Comparison of ENCODE assay signal across 1 cellular context in the genomic region with DNA sequence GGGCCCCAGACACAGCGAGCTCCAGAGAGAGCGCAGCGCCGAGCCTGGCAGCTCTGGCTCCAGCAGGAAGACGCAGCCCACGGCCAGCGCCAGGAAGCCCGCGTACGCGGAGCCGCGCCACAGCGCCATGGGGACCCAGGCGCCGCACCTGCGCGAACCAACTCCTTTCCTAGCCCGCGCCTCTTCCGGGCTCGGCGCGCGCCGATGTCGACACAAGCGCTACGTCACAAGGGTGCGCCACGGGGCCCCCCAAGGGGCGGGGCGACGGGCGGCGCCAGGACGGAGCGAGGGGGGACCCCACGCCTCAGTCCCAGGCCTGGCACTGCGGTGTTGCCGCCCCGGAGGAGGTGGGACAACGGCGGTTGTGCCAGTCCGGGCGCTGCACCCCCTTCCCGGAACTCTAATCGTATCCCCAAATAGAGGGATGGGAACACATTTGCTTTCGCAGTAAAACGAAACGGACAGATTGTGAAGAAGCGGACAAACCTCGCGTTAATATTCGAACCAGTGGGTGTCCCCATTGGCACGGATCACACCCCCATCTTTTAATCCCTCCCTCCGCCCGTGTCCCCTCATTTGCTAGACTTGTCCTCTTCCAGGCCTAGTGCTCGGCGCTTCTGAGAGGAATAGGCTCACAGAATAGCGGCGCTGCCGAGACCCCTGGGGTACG.
TF ChIP-seq lines count a peak whose summit lies in the region.

A gene (minus strand): TSS at position 196 of the 670 bp plus-strand sequence. CDS start 67 bp downstream, at position 129.

TF ChIP-seq in HepG2, 621 proteins besides CTCF, POLR2A, EP300 and RAD21 (continued from another document and continues in another):
- TF ChIP-seq, protein P1, sequence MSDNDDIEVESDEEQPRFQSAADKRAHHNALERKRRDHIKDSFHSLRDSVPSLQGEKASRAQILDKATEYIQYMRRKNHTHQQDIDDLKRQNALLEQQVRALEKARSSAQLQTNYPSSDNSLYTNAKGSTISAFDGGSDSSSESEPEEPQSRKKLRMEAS (IDR thresholded peaks at IDR 0.05): peak; percentile 74
- TF ChIP-seq SP2 (CRISPR knock-in tag; IDR thresholded peaks at IDR 0.05) (peak; percentile 55; the same call in 1 of the 2 replicates), U2AF2 (IDR thresholded peaks at IDR 0.05; ENCODE audit: low read depth, low read length) (no peak), CAMTA2 (CRISPR knock-in tag; IDR thresholded peaks at IDR 0.05; ENCODE audit: borderline replicate concordance) (peak; percentile 89), ZNF484 (CRISPR knock-in tag; IDR thresholded peaks at IDR 0.05; ENCODE audit: borderline replicate concordance, low read depth) (no peak), ZBTB38 (CRISPR knock-in tag; IDR thresholded peaks at IDR 0.05) (peak; percentile 67; the same call in 1 of the 2 replicates), MYC (CRISPR knock-in tag; IDR thresholded peaks at IDR 0.05; ENCODE audit: borderline replicate concordance) (peak; percentile 92), ZFP90 (CRISPR knock-in tag; IDR thresholded peaks at IDR 0.05; ENCODE audit: borderline replicate concordance) (peak; percentile 34; the same call in 1 of the 2 replicates), ZNF350 (CRISPR knock-in tag; IDR thresholded peaks at IDR 0.05; ENCODE audit: borderline replicate concordance, low read depth) (peak; percentile 19; the same call in 1 of the 2 replicates), HCFC1 (IDR thresholded peaks at IDR 0.05; ENCODE audit: low read depth, low read length) (peak; percentile 85), KLF11 (CRISPR knock-in tag; IDR thresholded peaks at IDR 0.05) (no peak; the same call in 1 of the 2 replicates), REXO4 (CRISPR knock-in tag; IDR thresholded peaks at IDR 0.05; ENCODE audit: borderline replicate concordance) (no peak), ZNF749 (CRISPR knock-in tag; IDR thresholded peaks at IDR 0.05; ENCODE audit: borderline replicate concordance) (no peak), ZNF292 (CRISPR knock-in tag; IDR thresholded peaks at IDR 0.05; ENCODE audit: borderline replicate concordance, low read depth) (0 out of 2 replicates have a peak, but pooled peaks have one; percentile 18), CHD4 (IDR thresholded peaks at IDR 0.05; ENCODE audit: borderline replicate concordance, low read length) (0 out of 2 replicates have a peak, but pooled peaks have one; percentile 23), AHR (CRISPR knock-in tag; IDR thresholded peaks at IDR 0.05) (peak; percentile 92), ZNF431 (CRISPR knock-in tag; IDR thresholded peaks at IDR 0.05; ENCODE audit: borderline replicate concordance, low read depth) (0 out of 2 replicates have a peak, but pooled peaks have one; percentile 71), ZC3H13 (CRISPR knock-in tag; IDR thresholded peaks at IDR 0.05) (peak; percentile 26; the same call in 1 of the 2 replicates), RELA (CRISPR knock-in tag; IDR thresholded peaks at IDR 0.05) (peak; percentile 82; the same call in 1 of the 2 replicates), RBM39 (IDR thresholded peaks at IDR 0.05; ENCODE audit: low read depth, low read length, poor library complexity, severe bottlenecking) (peak; percentile 76), TBX3 (IDR thresholded peaks at IDR 0.05; ENCODE audit: borderline replicate concordance) (no peak), ATM (IDR thresholded peaks at IDR 0.05; ENCODE audit: borderline replicate concordance) (no peak), ZMYM3 (CRISPR knock-in tag; IDR thresholded peaks at IDR 0.05) (0 out of 2 replicates have a peak, but pooled peaks have one; percentile 24), ZNF629 (CRISPR knock-in tag; conservative IDR thresholded peaks at IDR 0.05) (no peak), HIVEP1 (CRISPR knock-in tag; IDR thresholded peaks at IDR 0.05) (peak; percentile 99), CBX5 (CRISPR knock-in tag; IDR thresholded peaks at IDR 0.05; ENCODE audit: borderline replicate concordance) (peak; percentile 78; the same call in 1 of the 2 replicates), RXRB (CRISPR knock-in tag; IDR thresholded peaks at IDR 0.05; ENCODE audit: borderline replicate concordance) (peak; percentile 83), ATF7-NPFF (CRISPR knock-in tag; IDR thresholded peaks at IDR 0.05; ENCODE audit: low read depth) (peak; percentile 86), NCOA5 (CRISPR knock-in tag; IDR thresholded peaks at IDR 0.05) (no peak), TARDBP (CRISPR knock-in tag; IDR thresholded peaks at IDR 0.05) (peak; percentile 80; the same call in 1 of the 2 replicates)
- TF ChIP-seq, protein P2, sequence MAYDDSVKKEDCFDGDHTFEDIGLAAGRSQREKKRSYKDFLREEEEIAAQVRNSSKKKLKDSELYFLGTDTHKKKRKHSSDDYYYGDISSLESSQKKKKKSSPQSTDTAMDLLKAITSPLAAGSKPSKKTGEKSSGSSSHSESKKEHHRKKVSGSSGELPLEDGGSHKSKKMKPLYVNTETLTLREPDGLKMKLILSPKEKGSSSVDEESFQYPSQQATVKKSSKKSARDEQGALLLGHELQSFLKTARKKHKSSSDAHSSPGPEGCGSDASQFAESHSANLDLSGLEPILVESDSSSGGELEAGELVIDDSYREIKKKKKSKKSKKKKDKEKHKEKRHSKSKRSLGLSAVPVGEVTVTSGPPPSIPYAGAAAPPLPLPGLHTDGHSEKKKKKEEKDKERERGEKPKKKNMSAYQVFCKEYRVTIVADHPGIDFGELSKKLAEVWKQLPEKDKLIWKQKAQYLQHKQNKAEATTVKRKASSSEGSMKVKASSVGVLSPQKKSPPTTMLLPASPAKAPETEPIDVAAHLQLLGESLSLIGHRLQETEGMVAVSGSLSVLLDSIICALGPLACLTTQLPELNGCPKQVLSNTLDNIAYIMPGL (CRISPR knock-in tag; IDR thresholded peaks at IDR 0.05; ENCODE audit: borderline replicate concordance in 1 of 2, low read depth in 1 of 2): peak; percentile 81 to 89
- TF ChIP-seq, protein P3, sequence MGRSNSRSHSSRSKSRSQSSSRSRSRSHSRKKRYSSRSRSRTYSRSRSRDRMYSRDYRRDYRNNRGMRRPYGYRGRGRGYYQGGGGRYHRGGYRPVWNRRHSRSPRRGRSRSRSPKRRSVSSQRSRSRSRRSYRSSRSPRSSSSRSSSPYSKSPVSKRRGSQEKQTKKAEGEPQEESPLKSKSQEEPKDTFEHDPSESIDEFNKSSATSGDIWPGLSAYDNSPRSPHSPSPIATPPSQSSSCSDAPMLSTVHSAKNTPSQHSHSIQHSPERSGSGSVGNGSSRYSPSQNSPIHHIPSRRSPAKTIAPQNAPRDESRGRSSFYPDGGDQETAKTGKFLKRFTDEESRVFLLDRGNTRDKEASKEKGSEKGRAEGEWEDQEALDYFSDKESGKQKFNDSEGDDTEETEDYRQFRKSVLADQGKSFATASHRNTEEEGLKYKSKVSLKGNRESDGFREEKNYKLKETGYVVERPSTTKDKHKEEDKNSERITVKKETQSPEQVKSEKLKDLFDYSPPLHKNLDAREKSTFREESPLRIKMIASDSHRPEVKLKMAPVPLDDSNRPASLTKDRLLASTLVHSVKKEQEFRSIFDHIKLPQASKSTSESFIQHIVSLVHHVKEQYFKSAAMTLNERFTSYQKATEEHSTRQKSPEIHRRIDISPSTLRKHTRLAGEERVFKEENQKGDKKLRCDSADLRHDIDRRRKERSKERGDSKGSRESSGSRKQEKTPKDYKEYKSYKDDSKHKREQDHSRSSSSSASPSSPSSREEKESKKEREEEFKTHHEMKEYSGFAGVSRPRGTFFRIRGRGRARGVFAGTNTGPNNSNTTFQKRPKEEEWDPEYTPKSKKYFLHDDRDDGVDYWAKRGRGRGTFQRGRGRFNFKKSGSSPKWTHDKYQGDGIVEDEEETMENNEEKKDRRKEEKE (IDR thresholded peaks at IDR 0.05): no peak
- TF ChIP-seq, protein P4, sequence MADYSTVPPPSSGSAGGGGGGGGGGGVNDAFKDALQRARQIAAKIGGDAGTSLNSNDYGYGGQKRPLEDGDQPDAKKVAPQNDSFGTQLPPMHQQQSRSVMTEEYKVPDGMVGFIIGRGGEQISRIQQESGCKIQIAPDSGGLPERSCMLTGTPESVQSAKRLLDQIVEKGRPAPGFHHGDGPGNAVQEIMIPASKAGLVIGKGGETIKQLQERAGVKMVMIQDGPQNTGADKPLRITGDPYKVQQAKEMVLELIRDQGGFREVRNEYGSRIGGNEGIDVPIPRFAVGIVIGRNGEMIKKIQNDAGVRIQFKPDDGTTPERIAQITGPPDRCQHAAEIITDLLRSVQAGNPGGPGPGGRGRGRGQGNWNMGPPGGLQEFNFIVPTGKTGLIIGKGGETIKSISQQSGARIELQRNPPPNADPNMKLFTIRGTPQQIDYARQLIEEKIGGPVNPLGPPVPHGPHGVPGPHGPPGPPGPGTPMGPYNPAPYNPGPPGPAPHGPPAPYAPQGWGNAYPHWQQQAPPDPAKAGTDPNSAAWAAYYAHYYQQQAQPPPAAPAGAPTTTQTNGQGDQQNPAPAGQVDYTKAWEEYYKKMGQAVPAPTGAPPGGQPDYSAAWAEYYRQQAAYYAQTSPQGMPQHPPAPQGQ (CRISPR knock-in tag; IDR thresholded peaks at IDR 0.05; ENCODE audit: borderline replicate concordance): no peak
- TF ChIP-seq, protein P5, sequence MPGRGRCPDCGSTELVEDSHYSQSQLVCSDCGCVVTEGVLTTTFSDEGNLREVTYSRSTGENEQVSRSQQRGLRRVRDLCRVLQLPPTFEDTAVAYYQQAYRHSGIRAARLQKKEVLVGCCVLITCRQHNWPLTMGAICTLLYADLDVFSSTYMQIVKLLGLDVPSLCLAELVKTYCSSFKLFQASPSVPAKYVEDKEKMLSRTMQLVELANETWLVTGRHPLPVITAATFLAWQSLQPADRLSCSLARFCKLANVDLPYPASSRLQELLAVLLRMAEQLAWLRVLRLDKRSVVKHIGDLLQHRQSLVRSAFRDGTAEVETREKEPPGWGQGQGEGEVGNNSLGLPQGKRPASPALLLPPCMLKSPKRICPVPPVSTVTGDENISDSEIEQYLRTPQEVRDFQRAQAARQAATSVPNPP (CRISPR knock-in tag; IDR thresholded peaks at IDR 0.05): no peak
- TF ChIP-seq, protein P6, sequence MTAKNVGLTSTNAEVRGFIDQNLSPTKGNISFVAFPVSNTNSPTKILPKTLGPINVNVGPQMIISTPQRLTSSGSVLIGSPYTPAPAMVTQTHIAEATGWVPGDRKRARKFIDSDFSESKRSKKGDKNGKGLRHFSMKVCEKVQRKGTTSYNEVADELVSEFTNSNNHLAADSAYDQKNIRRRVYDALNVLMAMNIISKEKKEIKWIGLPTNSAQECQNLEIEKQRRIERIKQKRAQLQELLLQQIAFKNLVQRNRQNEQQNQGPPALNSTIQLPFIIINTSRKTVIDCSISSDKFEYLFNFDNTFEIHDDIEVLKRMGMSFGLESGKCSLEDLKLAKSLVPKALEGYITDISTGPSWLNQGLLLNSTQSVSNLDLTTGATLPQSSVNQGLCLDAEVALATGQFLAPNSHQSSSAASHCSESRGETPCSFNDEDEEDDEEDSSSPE (CRISPR knock-in tag; IDR thresholded peaks at IDR 0.05): peak; percentile 87
- TF ChIP-seq, protein P7, sequence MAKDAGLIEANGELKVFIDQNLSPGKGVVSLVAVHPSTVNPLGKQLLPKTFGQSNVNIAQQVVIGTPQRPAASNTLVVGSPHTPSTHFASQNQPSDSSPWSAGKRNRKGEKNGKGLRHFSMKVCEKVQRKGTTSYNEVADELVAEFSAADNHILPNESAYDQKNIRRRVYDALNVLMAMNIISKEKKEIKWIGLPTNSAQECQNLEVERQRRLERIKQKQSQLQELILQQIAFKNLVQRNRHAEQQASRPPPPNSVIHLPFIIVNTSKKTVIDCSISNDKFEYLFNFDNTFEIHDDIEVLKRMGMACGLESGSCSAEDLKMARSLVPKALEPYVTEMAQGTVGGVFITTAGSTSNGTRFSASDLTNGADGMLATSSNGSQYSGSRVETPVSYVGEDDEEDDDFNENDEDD (CRISPR knock-in tag; IDR thresholded peaks at IDR 0.05; ENCODE audit: borderline replicate concordance): peak; percentile 89; the same call in 1 of the 2 replicates
- TF ChIP-seq, protein P8, sequence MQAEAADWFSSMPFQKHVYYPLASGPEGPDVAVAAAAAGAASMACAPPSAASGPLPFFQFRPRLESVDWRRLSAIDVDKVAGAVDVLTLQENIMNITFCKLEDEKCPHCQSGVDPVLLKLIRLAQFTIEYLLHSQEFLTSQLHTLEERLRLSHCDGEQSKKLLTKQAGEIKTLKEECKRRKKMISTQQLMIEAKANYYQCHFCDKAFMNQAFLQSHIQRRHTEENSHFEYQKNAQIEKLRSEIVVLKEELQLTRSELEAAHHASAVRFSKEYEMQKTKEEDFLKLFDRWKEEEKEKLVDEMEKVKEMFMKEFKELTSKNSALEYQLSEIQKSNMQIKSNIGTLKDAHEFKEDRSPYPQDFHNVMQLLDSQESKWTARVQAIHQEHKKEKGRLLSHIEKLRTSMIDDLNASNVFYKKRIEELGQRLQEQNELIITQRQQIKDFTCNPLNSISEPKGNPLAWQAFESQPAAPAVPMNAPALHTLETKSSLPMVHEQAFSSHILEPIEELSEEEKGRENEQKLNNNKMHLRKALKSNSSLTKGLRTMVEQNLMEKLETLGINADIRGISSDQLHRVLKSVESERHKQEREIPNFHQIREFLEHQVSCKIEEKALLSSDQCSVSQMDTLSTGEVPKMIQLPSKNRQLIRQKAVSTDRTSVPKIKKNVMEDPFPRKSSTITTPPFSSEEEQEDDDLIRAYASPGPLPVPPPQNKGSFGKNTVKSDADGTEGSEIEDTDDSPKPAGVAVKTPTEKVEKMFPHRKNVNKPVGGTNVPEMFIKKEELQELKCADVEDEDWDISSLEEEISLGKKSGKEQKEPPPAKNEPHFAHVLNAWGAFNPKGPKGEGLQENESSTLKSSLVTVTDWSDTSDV (CRISPR knock-in tag; IDR thresholded peaks at IDR 0.05): no peak
- TF ChIP-seq, protein P9, sequence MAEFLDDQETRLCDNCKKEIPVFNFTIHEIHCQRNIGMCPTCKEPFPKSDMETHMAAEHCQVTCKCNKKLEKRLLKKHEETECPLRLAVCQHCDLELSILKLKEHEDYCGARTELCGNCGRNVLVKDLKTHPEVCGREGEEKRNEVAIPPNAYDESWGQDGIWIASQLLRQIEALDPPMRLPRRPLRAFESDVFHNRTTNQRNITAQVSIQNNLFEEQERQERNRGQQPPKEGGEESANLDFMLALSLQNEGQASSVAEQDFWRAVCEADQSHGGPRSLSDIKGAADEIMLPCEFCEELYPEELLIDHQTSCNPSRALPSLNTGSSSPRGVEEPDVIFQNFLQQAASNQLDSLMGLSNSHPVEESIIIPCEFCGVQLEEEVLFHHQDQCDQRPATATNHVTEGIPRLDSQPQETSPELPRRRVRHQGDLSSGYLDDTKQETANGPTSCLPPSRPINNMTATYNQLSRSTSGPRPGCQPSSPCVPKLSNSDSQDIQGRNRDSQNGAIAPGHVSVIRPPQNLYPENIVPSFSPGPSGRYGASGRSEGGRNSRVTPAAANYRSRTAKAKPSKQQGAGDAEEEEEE (CRISPR knock-in tag; IDR thresholded peaks at IDR 0.05; ENCODE audit: borderline replicate concordance): no peak
- TF ChIP-seq, protein P10, sequence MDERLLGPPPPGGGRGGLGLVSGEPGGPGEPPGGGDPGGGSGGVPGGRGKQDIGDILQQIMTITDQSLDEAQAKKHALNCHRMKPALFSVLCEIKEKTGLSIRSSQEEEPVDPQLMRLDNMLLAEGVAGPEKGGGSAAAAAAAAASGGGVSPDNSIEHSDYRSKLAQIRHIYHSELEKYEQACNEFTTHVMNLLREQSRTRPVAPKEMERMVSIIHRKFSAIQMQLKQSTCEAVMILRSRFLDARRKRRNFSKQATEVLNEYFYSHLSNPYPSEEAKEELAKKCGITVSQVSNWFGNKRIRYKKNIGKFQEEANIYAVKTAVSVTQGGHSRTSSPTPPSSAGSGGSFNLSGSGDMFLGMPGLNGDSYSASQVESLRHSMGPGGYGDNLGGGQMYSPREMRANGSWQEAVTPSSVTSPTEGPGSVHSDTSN (CRISPR knock-in tag; IDR thresholded peaks at IDR 0.05): no peak
- TF ChIP-seq, protein P11, sequence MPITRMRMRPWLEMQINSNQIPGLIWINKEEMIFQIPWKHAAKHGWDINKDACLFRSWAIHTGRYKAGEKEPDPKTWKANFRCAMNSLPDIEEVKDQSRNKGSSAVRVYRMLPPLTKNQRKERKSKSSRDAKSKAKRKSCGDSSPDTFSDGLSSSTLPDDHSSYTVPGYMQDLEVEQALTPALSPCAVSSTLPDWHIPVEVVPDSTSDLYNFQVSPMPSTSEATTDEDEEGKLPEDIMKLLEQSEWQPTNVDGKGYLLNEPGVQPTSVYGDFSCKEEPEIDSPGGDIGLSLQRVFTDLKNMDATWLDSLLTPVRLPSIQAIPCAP (CRISPR knock-in tag; IDR thresholded peaks at IDR 0.05; ENCODE audit: low read depth): no peak
